In genomic region chr18:58493516-58494253, GRCh38 we compare ENCODE assay signal across 7 cellular contexts.
DNase-seq lines count a peak whose midpoint lies in the region; ATAC-seq, FAIRE-seq and TF ChIP-seq lines count a peak whose summit lies in the region.

No MANE protein-coding gene starts in this region.

- DNase-seq in GM12892 (ENCODE audit: insufficient read length) (peak; percentile 49), NCI-H345 (lab: John Stamatoyannopoulos, UW) (peak; percentile 71), left lobe of liver (ENCODE audit: low spot score) (peak; percentile 71)
- peak; percentile 60 for DNase-seq in central memory CD4-positive, alpha-beta T cell
- DNase-seq in stimulated activated CD4-positive, alpha-beta T cell treated with anti-CD3 and anti-CD28 coated beads, Interleukin-2, amount 100 ng/mL, for 4 hours (ENCODE audit: low read depth): peak; percentile 49

- peak; percentile 96 for FAIRE-seq in GM12892 (lab: Jason Lieb, UNC)

- no peak for TF ChIP-seq POLR2A in GM12892 (IDR thresholded peaks at IDR 0.05; ENCODE audit: low read depth, low read length)

- peak; percentile 53 for ATAC-seq in HG03135 (IDR thresholded peaks at IDR 0.05; ENCODE audit: unreplicated experiment)
- peak; percentile 80 to 89 for ATAC-seq in activated CD4-positive, CD25-positive, alpha-beta regulatory T cell treated with anti-CD3 and anti-CD28 coated beads, Interleukin-2, amount 50 U/mL, for 24 hours
- peak; percentile 94 for ATAC-seq in left lobe of liver

Comparison
In these comparisons a context has a peak if more than half of its experiments do, and no peak if none do; other contexts are left out.
1. Peak in every context shown above with its lines: DNase-seq and ATAC-seq.